Comparison of ENCODE assay signal across 26 cellular contexts in the genomic region with DNA sequence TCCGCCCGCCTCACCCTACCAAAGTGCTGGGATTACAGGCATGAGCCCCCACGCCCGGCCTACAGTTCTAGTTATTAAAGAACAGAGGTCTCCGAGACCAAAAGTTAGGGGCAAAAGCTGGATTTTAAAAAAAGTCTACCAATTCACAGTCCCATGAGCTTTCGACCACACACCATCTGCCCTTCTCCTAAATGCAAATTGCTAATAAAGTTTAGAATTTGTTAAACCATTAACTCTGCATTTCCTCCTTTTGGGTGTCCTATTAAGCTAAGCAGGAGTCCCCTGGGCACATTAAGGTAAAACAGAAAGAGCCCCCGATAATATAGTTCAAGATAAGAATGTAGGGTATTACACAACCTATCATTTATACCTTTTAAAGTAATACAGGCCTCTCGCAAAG.
DNase-seq lines count a peak whose midpoint lies in the region; ATAC-seq lines count a peak whose summit lies in the region.
"Had no signal": no experiment of that assay in that cellular context is flagged by ENCODE, and none has a peak within 500 bp of the region (broad histone marks: within the 10 kb centered on the region; RNA-seq: fewer than 3 reads in every experiment).

No MANE protein-coding gene starts in this region.

- peak; percentile 76 for ATAC-seq in GM19025 (IDR thresholded peaks at IDR 0.05; ENCODE audit: low read depth, unreplicated experiment)
- peak; percentile 55 for ATAC-seq in GM21619 (IDR thresholded peaks at IDR 0.05; ENCODE audit: unreplicated experiment)
- peak; percentile 66 for ATAC-seq in HG03159 (IDR thresholded peaks at IDR 0.05; ENCODE audit: unreplicated experiment)
- ATAC-seq in stimulated activated naive B cell treated with anti-CD40 and anti-IgM and Interleukin-4, amounts not matched to agents 10 μg/mL and 1 μg/mL and 100 μg/mL, for 72 hours (replicated peaks), result peak in 1 of 2 donors; percentile 14
- no peak for ATAC-seq in activated T-cell treated with anti-CD3 and anti-CD28 coated beads, Interleukin-2, amount 50 U/mL, for 72 hours (replicated peaks in 1 of 2)
- ATAC-seq: left lobe of liver; stimulated activated effector memory CD8-positive, alpha-beta T cell treated with anti-CD3 and anti-CD28 coated beads, Interleukin-12 subunit alpha, Interleukin-12 subunit beta, amount 100 ng/mL, for 72 hours had no signal

- no peaks in the 10 kb centered on the region for H3K27me3 Mint-ChIP-seq in stimulated activated naive B cell treated with anti-CD40 and anti-IgM and Interleukin-4, amounts not matched to agents 10 μg/mL and 1 μg/mL and 100 μg/mL, for 72 hours
- H3K27me3 Mint-ChIP-seq in activated T-cell treated with anti-CD3 and anti-CD28 coated beads, Interleukin-2, amount 50 U/mL, for 72 hours (ENCODE audit: low read depth), result no peaks in the 10 kb centered on the region
- H3K27me3 Mint-ChIP-seq: activated T-cell treated with anti-CD3 and anti-CD28 coated beads, Interleukin-2, amount 50 U/mL, for 24 hours had no signal

- H3K27ac Mint-ChIP-seq in stimulated activated naive B cell treated with anti-CD40 and anti-IgM and Interleukin-4, amounts not matched to agents 10 μg/mL and 1 μg/mL and 100 μg/mL, for 72 hours, result peak overlapping the region; percentile 42
- no peak overlapping the region for H3K27ac Mint-ChIP-seq in activated T-cell treated with anti-CD3 and anti-CD28 coated beads, Interleukin-2, amount 50 U/mL, for 72 hours
- H3K27ac Mint-ChIP-seq: nephron progenitor cell; stimulated activated effector memory CD8-positive, alpha-beta T cell treated with anti-CD3 and anti-CD28 coated beads, Interleukin-12 subunit alpha, Interleukin-12 subunit beta, amount 100 ng/mL, for 72 hours had no signal

- H3K9me3 Mint-ChIP-seq in stimulated activated naive B cell treated with anti-CD40 and anti-IgM and Interleukin-4, amounts not matched to agents 10 μg/mL and 1 μg/mL and 100 μg/mL, for 72 hours, result peaks cover 0 to 4% of the 10 kb centered on the region in 2 donors
- no peaks in the 10 kb centered on the region for H3K9me3 Mint-ChIP-seq in activated T-cell treated with anti-CD3 and anti-CD28 coated beads, Interleukin-2, amount 50 U/mL, for 72 hours
- H3K9me3 Mint-ChIP-seq: activated T-cell treated with anti-CD3 and anti-CD28 coated beads, Interleukin-2, amount 50 U/mL, for 24 hours; stimulated activated effector memory CD8-positive, alpha-beta T cell treated with anti-CD3 and anti-CD28 coated beads, Interleukin-12 subunit alpha, Interleukin-12 subunit beta, amount 100 ng/mL, for 72 hours had no signal

- peaks cover 25 to 46% of the 10 kb centered on the region in 2 donors for H3K36me3 Mint-ChIP-seq in stimulated activated naive B cell treated with anti-CD40 and anti-IgM and Interleukin-4, amounts not matched to agents 10 μg/mL and 1 μg/mL and 100 μg/mL, for 72 hours
- H3K36me3 Mint-ChIP-seq in activated T-cell treated with anti-CD3 and anti-CD28 coated beads, Interleukin-2, amount 50 U/mL, for 72 hours (ENCODE audit: insufficient read depth in 2 of 2), result peaks cover 4 to 5% of the 10 kb centered on the region in 2 donors

- DNase-seq in stimulated activated naive B cell treated with anti-CD40 and anti-IgM and Interleukin-4, amounts not matched to agents 10 μg/mL and 1 μg/mL and 100 μg/mL, for 72 hours, result no peak
- DNase-seq in foreskin melanocyte (no peak), SK-N-DZ (ENCODE audit: low spot score) (no peak)
- no peak for DNase-seq in activated T-cell treated with anti-CD3 and anti-CD28 coated beads, Interleukin-2, amount 50 U/mL, for 72 hours
- DNase-seq: activated CD4-positive, alpha-beta T cell treated with anti-CD3 and anti-CD28 coated beads, Interleukin-2, amount 50 U/mL, for 1 hour; activated CD4-positive, CD25-positive, alpha-beta regulatory T cell; activated gamma-delta T cell treated with Interleukin-2 at 50 U/mL for 16 hours; activated T-cell treated with anti-CD3 and anti-CD28 coated beads, Interleukin-2, amount 50 U/mL, for 24 hours; Caco-2; colonic mucosa; DMS53; effector memory CD4-positive, alpha-beta T cell; NCI-H146; NCI-H446; nephron progenitor cell; ovary; stimulated activated CD4-positive, alpha-beta T cell treated with anti-CD3 and anti-CD28 coated beads, Interleukin-15, amount 100 ng/mL, for 24 hours; substantia nigra; SW 1271; T-helper 9 cell; trophoblast cell had no signal

- H3K4me1 Mint-ChIP-seq in stimulated activated naive B cell treated with anti-CD40 and anti-IgM and Interleukin-4, amounts not matched to agents 10 μg/mL and 1 μg/mL and 100 μg/mL, for 72 hours, result peaks cover 32 to 66% of the 10 kb centered on the region in 2 donors
- H3K4me1 Mint-ChIP-seq in activated T-cell treated with anti-CD3 and anti-CD28 coated beads, Interleukin-2, amount 50 U/mL, for 72 hours (ENCODE audit: low read depth), result peaks cover 85% of the 10 kb centered on the region

- no peak overlapping the region for H3K4me3 Mint-ChIP-seq in stimulated activated naive B cell treated with anti-CD40 and anti-IgM and Interleukin-4, amounts not matched to agents 10 μg/mL and 1 μg/mL and 100 μg/mL, for 72 hours
- no peak overlapping the region for H3K4me3 Mint-ChIP-seq in activated T-cell treated with anti-CD3 and anti-CD28 coated beads, Interleukin-2, amount 50 U/mL, for 72 hours
- H3K4me3 Mint-ChIP-seq: activated T-cell treated with anti-CD3 and anti-CD28 coated beads, Interleukin-2, amount 50 U/mL, for 24 hours; nephron progenitor cell; stimulated activated effector memory CD8-positive, alpha-beta T cell treated with anti-CD3 and anti-CD28 coated beads, Interleukin-12 subunit alpha, Interleukin-12 subunit beta, amount 100 ng/mL, for 72 hours had no signal

Comparison
In these comparisons a context has a peak if more than half of its experiments do, and no peak if none do; other contexts are left out.
1. ATAC-seq: peak in GM19025 (single experiment), GM21619 (single experiment) and HG03159 (single experiment); none in activated T-cell treated with anti-CD3 and anti-CD28 coated beads, Interleukin-2, amount 50 U/mL, for 72 hours (0 of 2).